Comparison of ENCODE assay signal across 8 cellular contexts in genomic region chr11:2398664-2399355, GRCh38. TPM values are rescaled to one million over a fixed set of nuclear protein-coding genes. Genes with fewer than 3 reads are reported as not detected.
DNase-seq lines count a peak whose midpoint lies in the region; ATAC-seq and TF ChIP-seq lines count a peak whose summit lies in the region.

No MANE protein-coding gene starts in this region.

- ATAC-seq in T-helper 17 cell (no peak), gastroesophageal sphincter (no peak), GM21423 (IDR thresholded peaks at IDR 0.05; ENCODE audit: unreplicated experiment) (no peak), HG02981 (IDR thresholded peaks at IDR 0.05; ENCODE audit: unreplicated experiment) (no peak)
- ATAC-seq in stimulated activated memory B cell treated with anti-CD40 and anti-IgM and Interleukin-4, amounts not matched to agents 10 μg/mL and 1 μg/mL and 100 μg/mL, for 72 hours, result no peak

- H3K36me3 Mint-ChIP-seq in T-helper 17 cell (ENCODE audit: low read depth), result peaks cover 7% of the 10 kb centered on the region
- H3K36me3 Mint-ChIP-seq in stimulated activated memory B cell treated with anti-CD40 and anti-IgM and Interleukin-4, amounts not matched to agents 10 μg/mL and 1 μg/mL and 100 μg/mL, for 72 hours, result peaks cover 28% of the 10 kb centered on the region

- peaks cover 0 to 70% of the 10 kb centered on the region in 2 donors for H3K36me3 ChIP-seq in gastroesophageal sphincter

- H3K27me3 ChIP-seq in gastroesophageal sphincter, result no peaks in the 10 kb centered on the region

- no peaks in the 10 kb centered on the region for H3K9me3 Mint-ChIP-seq in stimulated activated memory B cell treated with anti-CD40 and anti-IgM and Interleukin-4, amounts not matched to agents 10 μg/mL and 1 μg/mL and 100 μg/mL, for 72 hours

- 80% methylated on average over 1 of the region's 7 CpGs; no CpG with 5 or more reads in 1 of the 2 donors for WGBS in gastroesophageal sphincter (ENCODE audit: low coverage in 1 of 2), 2 donors

- H3K4me1 Mint-ChIP-seq in T-helper 17 cell, result peaks cover 13% of the 10 kb centered on the region
- peaks cover 40% of the 10 kb centered on the region for H3K4me1 Mint-ChIP-seq in stimulated activated memory B cell treated with anti-CD40 and anti-IgM and Interleukin-4, amounts not matched to agents 10 μg/mL and 1 μg/mL and 100 μg/mL, for 72 hours

- H3K9me3 ChIP-seq in T-helper 17 cell (ENCODE audit: control insufficient read depth, low read length, poor library complexity, severe bottlenecking) (no peaks in the 10 kb centered on the region), gastroesophageal sphincter (no peaks in the 10 kb centered on the region)

- H3K4me3 ChIP-seq in gastroesophageal sphincter, result no peak overlapping the region

- no peak for TF ChIP-seq POLR2A in gastroesophageal sphincter (IDR thresholded peaks at IDR 0.05)

- no peaks in the 10 kb centered on the region for H3K27me3 Mint-ChIP-seq in T-helper 17 cell
- no peaks in the 10 kb centered on the region for H3K27me3 Mint-ChIP-seq in stimulated activated memory B cell treated with anti-CD40 and anti-IgM and Interleukin-4, amounts not matched to agents 10 μg/mL and 1 μg/mL and 100 μg/mL, for 72 hours

- H3K27ac ChIP-seq in gastroesophageal sphincter, result peak overlapping the region; percentile 96 to 99 (median 98)

- no peak for TF ChIP-seq CTCF in gastroesophageal sphincter (IDR thresholded peaks at IDR 0.05)

- H3K4me1 ChIP-seq in gastroesophageal sphincter, result peaks cover 0 to 52% (median 24%) of the 10 kb centered on the region in 3 donors

- DNase-seq in DMS 273 (lab: John Stamatoyannopoulos, UW; ENCODE audit: unreplicated experiment), result peak; percentile 37
- no peak for DNase-seq in DMS 273 treated with DMSO at 0.1 percent for 48 hours (lab: John Stamatoyannopoulos, UW)
- DNase-seq in T-helper 17 cell, result no peak
- DNase-seq in nucleus accumbens (lab: John Stamatoyannopoulos, UW), result no peak

- TF ChIP-seq EP300 in gastroesophageal sphincter (IDR thresholded peaks at IDR 0.05), result no peak

- peak overlapping the region; percentile 93 for H3K27ac Mint-ChIP-seq in T-helper 17 cell
- H3K27ac Mint-ChIP-seq in stimulated activated memory B cell treated with anti-CD40 and anti-IgM and Interleukin-4, amounts not matched to agents 10 μg/mL and 1 μg/mL and 100 μg/mL, for 72 hours, result peak overlapping the region; percentile 93

- peak overlapping the region; percentile 92 for H3K4me3 Mint-ChIP-seq in T-helper 17 cell
- H3K4me3 Mint-ChIP-seq in stimulated activated memory B cell treated with anti-CD40 and anti-IgM and Interleukin-4, amounts not matched to agents 10 μg/mL and 1 μg/mL and 100 μg/mL, for 72 hours, result peak overlapping the region; percentile 89

RNA-seq across cellular contexts. Expression of gene TSSC4, which starts 1.7 kb away (rescaled TPM):
- total RNA-seq in T-helper 17 cell, result 10 to 100 TPM; 47.9 to 60.3 TPM
- total RNA-seq in gastroesophageal sphincter, result 10 to 100 TPM; 54.8 to 70.2 (median 66.3) TPM

RNA-seq across cellular contexts. Expression of gene CD81, which starts 21.7 kb away (rescaled TPM):
- 100 to 1,000 TPM; 153 to 194 TPM for total RNA-seq in T-helper 17 cell
- total RNA-seq in gastroesophageal sphincter, result 100 to 1,000 TPM; 327 to 576 (median 541) TPM

RNA-seq across cellular contexts. Expression of gene TRPM5, which starts 45.5 kb away (rescaled TPM):
- total RNA-seq in T-helper 17 cell (under 1 TPM; 0.07 to 0.08 TPM), gastroesophageal sphincter (not detected)

RNA-seq across cellular contexts. Expression of gene KCNQ1, which starts 46.0 kb away (rescaled TPM):
- total RNA-seq in T-helper 17 cell (10 to 100 TPM; 18.6 to 25.5 TPM), gastroesophageal sphincter (10 to 100 TPM in 1 of 4 donors, 1 to 10 TPM in 3; 2.6 to 12.7 (median 4.9) TPM)
